1 cellular context compared by ENCODE assay signal in genomic region chr1:236795757-236796719, GRCh38.
A peak's percentile ranks its signal among the peaks of the same experiment; 100 is the strongest.
TF ChIP-seq lines count a peak whose summit lies in the region.

No MANE protein-coding gene starts in this region.

TF ChIP-seq in K562, 482 proteins besides CTCF, POLR2A, EP300 and RAD21 (continued from another document):
- TF ChIP-seq U2AF2 (optimal IDR thresholded peaks at IDR 0.05; ENCODE audit: low read depth, low read length) (no peak), BRCA1 (IDR thresholded peaks at IDR 0.05) (no peak), BRCA1 (CRISPR knock-in tag; IDR thresholded peaks at IDR 0.05) (no peak), RBBP5 (IDR thresholded peaks at IDR 0.05; ENCODE audit: borderline replicate concordance, insufficient read depth, low read length, poor library complexity, severe bottlenecking) (peak; percentile 61), ASH1L (IDR thresholded peaks at IDR 0.05; ENCODE audit: borderline replicate concordance, low read depth, partially characterized antibody) (no peak), MXD1 (CRISPR knock-in tag; IDR thresholded peaks at IDR 0.05; ENCODE audit: borderline replicate concordance, poor library complexity, severe bottlenecking) (no peak), SIN3B (IDR thresholded peaks at IDR 0.05; ENCODE audit: low read depth) (no peak), DPF2 (IDR thresholded peaks at IDR 0.05) (peak; percentile 41; the same call in 1 of the 2 replicates), PTBP1 (IDR thresholded peaks at IDR 0.05; ENCODE audit: low read depth, low read length) (no peak), UBTF (IDR thresholded peaks at IDR 0.05; ENCODE audit: borderline replicate concordance in 1 of 2, low read depth in 2 of 2, low read length in 2 of 2) (0 out of 4 replicates have a peak, but pooled peaks of 1 of the 2 experiments have one; percentile 18), RERE (CRISPR knock-in tag; IDR thresholded peaks at IDR 0.05; ENCODE audit: borderline replicate concordance) (0 out of 2 replicates have a peak, but pooled peaks have one; percentile 6), HBP1 (CRISPR knock-in tag; IDR thresholded peaks at IDR 0.05) (no peak), ELF2 (CRISPR knock-in tag; IDR thresholded peaks at IDR 0.05) (peak; percentile 9; the same call in 1 of the 2 replicates), HNRNPL (IDR thresholded peaks at IDR 0.05; ENCODE audit: low read depth, low read length) (no peak), NR0B1 (IDR thresholded peaks at IDR 0.05; ENCODE audit: partially characterized antibody) (no peak), XRCC3 (IDR thresholded peaks at IDR 0.05) (no peak), DACH1 (IDR thresholded peaks at IDR 0.05; ENCODE audit: partially characterized antibody) (peak; percentile 37), GATAD2B (IDR thresholded peaks at IDR 0.05; ENCODE audit: borderline replicate concordance) (0 out of 2 replicates have a peak, but pooled peaks have one; percentile 39), NFRKB (IDR thresholded peaks at IDR 0.05; ENCODE audit: low read depth) (0 out of 2 replicates have a peak, but pooled peaks have one; percentile 17), SREBF2 (CRISPR knock-in tag; IDR thresholded peaks at IDR 0.05) (no peak), ZNF146 (CRISPR knock-in tag; IDR thresholded peaks at IDR 0.05; ENCODE audit: unreplicated experiment) (no peak), ZBTB1 (CRISPR knock-in tag; IDR thresholded peaks at IDR 0.05; ENCODE audit: borderline replicate concordance, low read depth) (peak; percentile 58; the same call in 1 of the 2 replicates), ZSCAN29 (IDR thresholded peaks at IDR 0.05) (no peak), CREB1 (IDR thresholded peaks at IDR 0.05) (peak; percentile 34; the same call in 1 of the 2 replicates), CREB1 (CRISPR knock-in tag; IDR thresholded peaks at IDR 0.05) (peak; percentile 41; the same call in 1 of the 2 replicates), NKRF (IDR thresholded peaks at IDR 0.05; ENCODE audit: borderline replicate concordance) (no peak), BRD4 (IDR thresholded peaks at IDR 0.05) (0 out of 2 replicates have a peak, but pooled peaks have one; percentile 36)
